8 cellular contexts compared by ENCODE assay signal in genomic region chr4:12729384-12729783, GRCh38.
DNase-seq lines count a peak whose midpoint lies in the region; ATAC-seq and TF ChIP-seq lines count a peak whose summit lies in the region.

No MANE protein-coding gene starts in this region.

- TF ChIP-seq RAD21 in SK-N-SH (IDR thresholded peaks at IDR 0.05; ENCODE audit: low read length) = peak; percentile 57

- H3K36me3 ChIP-seq in SK-N-SH (replicated peaks in 1 of 2; ENCODE audit: control insufficient read depth in 1 of 2, insufficient read depth in 2 of 2, low read length in 1 of 2) (no peaks in the 10 kb centered on the region), uterus (no peaks in the 10 kb centered on the region)

- TF ChIP-seq POLR2A in uterus (IDR thresholded peaks at IDR 0.05) = no peak

- no peak for ATAC-seq in SK-N-SH treated with all-trans-retinoic acid at 6 μM for 48 hours

- WGBS in SK-N-SH (ENCODE audit: low lambda C conversion rate) = 0% methylated on average over 1 of the region's 1 CpG

- H3K4me3 ChIP-seq in SK-N-SH (ENCODE audit: low read depth in 2 of 2, low read length in 1 of 2) (no peak overlapping the region), epithelial cell of esophagus (ENCODE audit: low read length) (no peak overlapping the region), uterus (no peak overlapping the region)

- TF ChIP-seq EP300 in SK-N-SH (IDR thresholded peaks at IDR 0.05; ENCODE audit: borderline replicate concordance in 1 of 2, low read depth in 1 of 2, low read length in 1 of 2) = no peak

- TF ChIP-seq CTCF in SK-N-SH (IDR thresholded peaks at IDR 0.05) (peak; percentile 47), epithelial cell of esophagus (IDR thresholded peaks at IDR 0.05; ENCODE audit: insufficient read depth, low read depth, low read length, missing control alignments) (peak; percentile 45), uterus (IDR thresholded peaks at IDR 0.05) (peak in 2 of 4 experiments; percentile 8 to 31)

- H2AFZ ChIP-seq in SK-N-SH (ENCODE audit: low read depth) = no peak overlapping the region

- no peaks in the 10 kb centered on the region for H3F3A ChIP-seq in SK-N-SH (replicated peaks; ENCODE audit: insufficient read depth)

- CTCF ChIA-PET in SK-N-SH (lab: Yijun Ruan, JAX) = interaction anchor here (0.5 to 1.6 kb wide), 12 partner anchors 8 to 925 kb away, joined by 3 to 6 read pairs (median 3); no protein-coding TSS in a partner anchor

- no peak overlapping the region for H3K4me2 ChIP-seq in SK-N-SH

- DNase-seq in SK-N-SH (peak; percentile 10), NCI-H2081 (lab: John Stamatoyannopoulos, UW) (peak; percentile 29 to 52), epithelial cell of esophagus (ENCODE audit: low read depth) (peak; percentile 24), stromal cell of bone marrow (ENCODE audit: low read depth) (peak; percentile 1), ecto neural progenitor cell (ENCODE audit: low spot score) (no peak), uterus (no peak), ureter (ENCODE audit: low spot score) (no peak)

- H3K4me1 ChIP-seq in SK-N-SH (ENCODE audit: control insufficient read depth in 1 of 2, insufficient read depth in 2 of 2, low read depth in 1 of 2, low read length in 1 of 2) = no peaks in the 10 kb centered on the region
- H3K4me1 ChIP-seq in uterus = no peaks in the 10 kb centered on the region

- no peaks in the 10 kb centered on the region for H3K9me3 ChIP-seq in SK-N-SH
- H3K9me3 ChIP-seq in uterus = no peaks in the 10 kb centered on the region

- no peaks in the 10 kb centered on the region for H3K27me3 ChIP-seq in SK-N-SH (ENCODE audit: insufficient read depth)
- H3K27me3 ChIP-seq in uterus = no peaks in the 10 kb centered on the region

- POLR2A ChIA-PET in SK-N-SH (lab: Yijun Ruan, JAX) = no interaction called here

- H3K27ac ChIP-seq in SK-N-SH (ENCODE audit: low read depth in 2 of 2, low read length in 1 of 2) = no peak overlapping the region
- no peak overlapping the region for H3K27ac ChIP-seq in uterus

- no peaks in the 10 kb centered on the region for H3K79me2 ChIP-seq in SK-N-SH (ENCODE audit: insufficient read depth)

- no peaks in the 10 kb centered on the region for H3K9me2 ChIP-seq in SK-N-SH

- no peak overlapping the region for H3K9ac ChIP-seq in SK-N-SH

- no peaks in the 10 kb centered on the region for H4K20me1 ChIP-seq in SK-N-SH (ENCODE audit: insufficient read depth)

- intact Hi-C loops in uterus (cut with DNase I; ENCODE audit: low total_unique reads) = no loop called here

TF ChIP-seq in SK-N-SH, 30 proteins besides CTCF, POLR2A, EP300 and RAD21:
- TF ChIP-seq RCOR1 (IDR thresholded peaks at IDR 0.05; ENCODE audit: low read length) = no peak
- no peak for TF ChIP-seq EZH2phosphoT487 (IDR thresholded peaks at IDR 0.05; ENCODE audit: borderline replicate concordance, low read depth)
- no peak for TF ChIP-seq YY1 (IDR thresholded peaks at IDR 0.05; ENCODE audit: low read depth)
- 0 out of 2 replicates have a peak, but pooled peaks have one; percentile 15 for TF ChIP-seq SMC3 (IDR thresholded peaks at IDR 0.05; ENCODE audit: low read depth, low read length)

TF ChIP-seq in SK-N-SH treated with all-trans-retinoic acid at 6 μM for 48 hours, 23 proteins besides CTCF, POLR2A, EP300 and RAD21:
- no peak for TF ChIP-seq ZFP3 (CRISPR knock-in tag; IDR thresholded peaks at IDR 0.05)
- no peak for TF ChIP-seq CREB5 (CRISPR knock-in tag; IDR thresholded peaks at IDR 0.05; ENCODE audit: low read depth)
- TF ChIP-seq, protein P1, sequence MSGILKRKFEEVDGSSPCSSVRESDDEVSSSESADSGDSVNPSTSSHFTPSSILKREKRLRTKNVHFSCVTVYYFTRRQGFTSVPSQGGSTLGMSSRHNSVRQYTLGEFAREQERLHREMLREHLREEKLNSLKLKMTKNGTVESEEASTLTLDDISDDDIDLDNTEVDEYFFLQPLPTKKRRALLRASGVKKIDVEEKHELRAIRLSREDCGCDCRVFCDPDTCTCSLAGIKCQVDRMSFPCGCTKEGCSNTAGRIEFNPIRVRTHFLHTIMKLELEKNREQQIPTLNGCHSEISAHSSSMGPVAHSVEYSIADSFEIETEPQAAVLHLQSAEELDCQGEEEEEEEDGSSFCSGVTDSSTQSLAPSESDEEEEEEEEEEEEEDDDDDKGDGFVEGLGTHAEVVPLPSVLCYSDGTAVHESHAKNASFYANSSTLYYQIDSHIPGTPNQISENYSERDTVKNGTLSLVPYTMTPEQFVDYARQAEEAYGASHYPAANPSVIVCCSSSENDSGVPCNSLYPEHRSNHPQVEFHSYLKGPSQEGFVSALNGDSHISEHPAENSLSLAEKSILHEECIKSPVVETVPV (CRISPR knock-in tag; IDR thresholded peaks at IDR 0.05) = no peak
- TF ChIP-seq PATZ1 (CRISPR knock-in tag; IDR thresholded peaks at IDR 0.05; ENCODE audit: borderline replicate concordance) = no peak
- TF ChIP-seq GLIS3 (CRISPR knock-in tag; IDR thresholded peaks at IDR 0.05) = no peak
- TF ChIP-seq, protein P2, sequence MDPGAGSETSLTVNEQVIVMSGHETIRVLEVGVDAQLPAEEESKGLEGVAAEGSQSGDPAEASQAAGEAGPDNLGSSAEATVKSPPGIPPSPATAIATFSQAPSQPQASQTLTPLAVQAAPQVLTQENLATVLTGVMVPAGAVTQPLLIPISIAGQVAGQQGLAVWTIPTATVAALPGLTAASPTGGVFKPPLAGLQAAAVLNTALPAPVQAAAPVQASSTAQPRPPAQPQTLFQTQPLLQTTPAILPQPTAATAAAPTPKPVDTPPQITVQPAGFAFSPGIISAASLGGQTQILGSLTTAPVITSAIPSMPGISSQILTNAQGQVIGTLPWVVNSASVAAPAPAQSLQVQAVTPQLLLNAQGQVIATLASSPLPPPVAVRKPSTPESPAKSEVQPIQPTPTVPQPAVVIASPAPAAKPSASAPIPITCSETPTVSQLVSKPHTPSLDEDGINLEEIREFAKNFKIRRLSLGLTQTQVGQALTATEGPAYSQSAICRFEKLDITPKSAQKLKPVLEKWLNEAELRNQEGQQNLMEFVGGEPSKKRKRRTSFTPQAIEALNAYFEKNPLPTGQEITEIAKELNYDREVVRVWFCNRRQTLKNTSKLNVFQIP (CRISPR knock-in tag; IDR thresholded peaks at IDR 0.05; ENCODE audit: borderline replicate concordance, low read depth) = no peak
- no peak for TF ChIP-seq ZNF565 (CRISPR knock-in tag; conservative IDR thresholded peaks at IDR 0.05; ENCODE audit: low read depth)
- no peak for TF ChIP-seq BACH2 (CRISPR knock-in tag; IDR thresholded peaks at IDR 0.05; ENCODE audit: borderline replicate concordance)
- no peak for TF ChIP-seq RARB (CRISPR knock-in tag; IDR thresholded peaks at IDR 0.05)
- TF ChIP-seq ZNF70 (CRISPR knock-in tag; IDR thresholded peaks at IDR 0.05) = no peak
- no peak for TF ChIP-seq PPARA (CRISPR knock-in tag; IDR thresholded peaks at IDR 0.05; ENCODE audit: borderline replicate concordance)

Comparison
In these comparisons a context has a peak if more than half of its experiments do, and no peak if none do; other contexts are left out.
1. DNase-seq: peak in SK-N-SH (single experiment), NCI-H2081 (2 of 2), epithelial cell of esophagus (single experiment) and stromal cell of bone marrow (single experiment); none in ecto neural progenitor cell (single experiment), uterus (0 of 2) and ureter (single experiment).